Comparison of ENCODE assay signal across 25 cellular contexts in the genomic region with DNA sequence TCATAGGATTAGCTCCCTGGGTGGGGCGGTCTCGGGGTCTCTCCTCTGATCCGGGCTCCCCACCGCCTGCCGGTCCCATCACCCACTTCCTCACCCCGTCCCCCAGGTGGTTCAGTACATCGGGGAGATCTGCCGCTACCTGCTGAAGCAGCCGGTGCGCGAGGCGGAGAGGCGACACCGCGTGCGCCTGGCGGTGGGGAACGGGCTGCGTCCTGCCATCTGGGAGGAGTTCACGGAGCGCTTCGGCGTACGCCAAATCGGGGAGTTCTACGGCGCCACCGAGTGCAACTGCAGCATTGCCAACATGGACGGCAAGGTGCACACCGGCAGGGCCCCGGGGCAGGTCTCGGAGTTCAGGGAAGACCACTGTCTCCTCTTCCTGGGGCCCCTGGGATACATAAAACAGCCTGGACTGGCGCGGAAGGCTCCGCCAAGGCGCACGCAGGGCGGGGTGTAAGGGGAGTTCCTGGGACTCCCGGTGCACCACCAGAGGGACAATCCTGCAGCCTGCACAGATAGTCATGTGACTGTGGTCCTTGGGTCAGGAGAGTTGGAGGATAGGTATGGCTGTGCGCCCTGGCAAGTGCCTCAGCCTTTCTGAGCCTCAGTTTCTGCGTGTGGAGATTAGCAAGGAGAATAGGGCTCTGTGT. TPM values are rescaled to one million over a fixed set of nuclear protein-coding genes. Genes with fewer than 3 reads are reported as not detected.
DNase-seq lines count a peak whose midpoint lies in the region; TF ChIP-seq lines count a peak whose summit lies in the region.
"Had no signal": no experiment of that assay in that cellular context is flagged by ENCODE, and none has a peak within 500 bp of the region (broad histone marks: within the 10 kb centered on the region; RNA-seq: fewer than 3 reads in every experiment).

No MANE protein-coding gene starts in this region.

- intact Hi-C loops in dorsolateral prefrontal cortex (cut with DNase I) (loop anchor here in 1 of 2 donors (2.0 kb wide), 1 partner anchor 18 kb away; no protein-coding TSS in a partner anchor), Calu3 (cut with micrococcal nuclease; ENCODE audit: unreplicated experiment) (no loop called here)

- no peak overlapping the region for H2BK120ac ChIP-seq in neuronal stem cell (ENCODE audit: low read depth, low read length)

- H3K27ac Mint-ChIP-seq in Calu3 (ENCODE audit: unreplicated experiment) = no peak overlapping the region
- H3K27ac Mint-ChIP-seq: activated naive CD4-positive, alpha-beta T cell treated with anti-CD3 and anti-CD28 coated beads, Interleukin-2, amount 50 U/mL, for 24 hours had no signal

- H3K9ac ChIP-seq in HUES6 (ENCODE audit: low read length) (no peak overlapping the region), neuronal stem cell (ENCODE audit: low read depth, low read length, poor library complexity) (peak overlapping the region; percentile 68)

- H3K4ac ChIP-seq in neuronal stem cell (ENCODE audit: low read length) = no peak overlapping the region

- H2AK5ac ChIP-seq in neuronal stem cell (ENCODE audit: low read depth, low read length) = peak overlapping the region; percentile 20

- H4K8ac ChIP-seq in neuronal stem cell (ENCODE audit: low read depth, low read length) = no peak overlapping the region

- peaks cover 24% of the 10 kb centered on the region for H3K4me1 ChIP-seq in DOHH2 (ENCODE audit: control insufficient read depth, low read length)
- H3K4me1 ChIP-seq in HUES6 (ENCODE audit: control insufficient read depth, insufficient read depth, low read length) = peaks cover 23% of the 10 kb centered on the region
- H3K4me1 ChIP-seq in neuronal stem cell (ENCODE audit: control insufficient read depth in 2 of 2, insufficient read depth in 1 of 2, low read depth in 1 of 2, low read length in 2 of 2) = peaks cover 10 to 18% of the 10 kb centered on the region in 2 donors

- no peak overlapping the region for H3K4me3 ChIP-seq in DOHH2 (ENCODE audit: low read length)
- peak overlapping the region; percentile 46 for H3K4me3 ChIP-seq in HUES6 (ENCODE audit: low read depth, low read length)
- no peak overlapping the region for H3K4me3 ChIP-seq in dorsolateral prefrontal cortex
- H3K4me3 ChIP-seq in neuronal stem cell (ENCODE audit: low read length in 2 of 2) = no peak overlapping the region
- H3K4me3 ChIP-seq: left lung, tibial artery had no signal

- DNase-seq in dorsolateral prefrontal cortex (no peak), neuronal stem cell (ENCODE audit: low spot score) (no peak), Calu3 (no peak), SIG-M5 treated with dmso at 0.1 percent for 504 hours (lab: John Stamatoyannopoulos, UW; ENCODE audit: unreplicated experiment) (no peak)
- DNase-seq in activated effector memory CD4-positive, alpha-beta T cell treated with anti-CD3 and anti-CD28 coated beads, Interleukin-2, amount 50 U/mL, for 16 hours = no peak
- DNase-seq: activated CD4-positive, CD25-positive, alpha-beta regulatory T cell; activated CD8-positive, alpha-beta memory T cell treated with anti-CD3 and anti-CD28 coated beads for 24 hours; CD8-positive, alpha-beta memory T cell; DND-41; left lung; midbrain; MV-4-11; NCI-H446 treated with DMSO at 0.1 percent for 48 hours; stimulated activated naive CD4-positive, alpha-beta T cell treated with Interleukin-2 at 50 U/mL for 16 hours; tibial artery had no signal

- no peak for TF ChIP-seq CTCF in DOHH2 (IDR thresholded peaks at IDR 0.05; ENCODE audit: low read depth, low read length, poor library complexity, severe bottlenecking)
- TF ChIP-seq CTCF in dorsolateral prefrontal cortex (IDR thresholded peaks at IDR 0.05 in 54 of 56, conservative IDR thresholded peaks at IDR 0.05 in 2 of 56; ENCODE audit: low read depth in 1 of 56, partially characterized antibody in 56 of 56) = no peak
- TF ChIP-seq CTCF in Calu3 (IDR thresholded peaks at IDR 0.05; ENCODE audit: unreplicated experiment) = no peak

- WGBS in neuronal stem cell (ENCODE audit: extremely low coverage in 2 of 2, insufficient read length in 2 of 2, insufficient replicate concordance in 1 of 2), 2 donors = no CpG with 5 or more reads among the region's 41 CpGs

- H2BK12ac ChIP-seq in neuronal stem cell (ENCODE audit: low read length) = no peak overlapping the region

- no peak overlapping the region for H2AFZ ChIP-seq in neuronal stem cell (ENCODE audit: low read length)

- H2BK15ac ChIP-seq in neuronal stem cell (ENCODE audit: low read length) = no peak overlapping the region

- H3K36me3 Mint-ChIP-seq in Calu3 (ENCODE audit: insufficient read depth, unreplicated experiment) = peaks cover 35% of the 10 kb centered on the region
- H3K36me3 Mint-ChIP-seq: activated naive CD4-positive, alpha-beta T cell treated with anti-CD3 and anti-CD28 coated beads, Interleukin-2, amount 50 U/mL, for 24 hours had no signal

- H3F3A ChIP-seq in DOHH2 (ENCODE audit: control insufficient read depth, insufficient read depth) = no peaks in the 10 kb centered on the region; the same call in 1 of the 2 replicates

- no peaks in the 10 kb centered on the region for H3K9me2 ChIP-seq in DOHH2 (replicated peaks; ENCODE audit: control insufficient read depth, low read length)

- H2BK5ac ChIP-seq in neuronal stem cell (ENCODE audit: low read length) = no peak overlapping the region

- BruUV-seq in Calu3 (replicated peaks; lab: Mats Ljungman, UMichigan) = no TSS peak

- H4K91ac ChIP-seq in neuronal stem cell (ENCODE audit: low read depth, low read length, poor library complexity) = no peak overlapping the region

- CTCF ChIA-PET in Calu3 (lab: Charles Lee) = interaction anchor here (1.2 to 1.6 kb wide), 2 partner anchors 21 to 22 kb away, joined by 4 to 6 read pairs; no protein-coding TSS in a partner anchor

- H3K9me3 ChIP-seq in DOHH2 (ENCODE audit: control insufficient read depth, insufficient read depth, low read length) (no peaks in the 10 kb centered on the region), HUES6 (ENCODE audit: control insufficient read depth, insufficient read depth, low read depth, low read length) (no peaks in the 10 kb centered on the region), neuronal stem cell (replicated peaks in 1 of 2; ENCODE audit: control insufficient read depth in 2 of 2, insufficient read depth in 1 of 2, low read depth in 1 of 2, low read length in 2 of 2) (no peaks in the 10 kb centered on the region)
- H3K9me3 ChIP-seq: left lung, tibial artery had no signal

- 0 out of 2 replicates have a peak overlapping the region, but pooled peaks have one; percentile 14 for H3K4me2 ChIP-seq in DOHH2 (ENCODE audit: low read length)
- no peak overlapping the region for H3K4me2 ChIP-seq in neuronal stem cell (ENCODE audit: insufficient read depth, low read length, poor library complexity, severe bottlenecking)

- no peaks in the 10 kb centered on the region for H3K27me3 Mint-ChIP-seq in Calu3 (ENCODE audit: unreplicated experiment)
- H3K27me3 Mint-ChIP-seq: activated naive CD4-positive, alpha-beta T cell treated with anti-CD3 and anti-CD28 coated beads, Interleukin-2, amount 50 U/mL, for 24 hours; CD8-positive, alpha-beta memory T cell had no signal

- no peaks in the 10 kb centered on the region for H3K79me1 ChIP-seq in neuronal stem cell (ENCODE audit: low read depth, low read length)

- no peaks in the 10 kb centered on the region for H3K79me2 ChIP-seq in DOHH2 (ENCODE audit: control insufficient read depth, low read length)

- no peak overlapping the region for H3K4me3 Mint-ChIP-seq in Calu3 (ENCODE audit: low read depth, unreplicated experiment)
- H3K4me3 Mint-ChIP-seq: activated naive CD4-positive, alpha-beta T cell treated with anti-CD3 and anti-CD28 coated beads, Interleukin-2, amount 50 U/mL, for 24 hours; CD8-positive, alpha-beta memory T cell; nephron; T-helper 2 cell treated with Interferon-gamma antibody and Interleukin-4, amounts not matched to agents 5 μg/mL and 100 μg/mL, for 36 hours had no signal

- H3K27me3 ChIP-seq in DOHH2 (ENCODE audit: control insufficient read depth, low read length) (no peaks in the 10 kb centered on the region), HUES6 (ENCODE audit: control insufficient read depth, insufficient read depth, low read length) (no peaks in the 10 kb centered on the region), dorsolateral prefrontal cortex (no peaks in the 10 kb centered on the region), neuronal stem cell (ENCODE audit: control insufficient read depth in 3 of 3, insufficient read depth in 3 of 3, low read depth in 1 of 3, low read length in 3 of 3) (no peaks in the 10 kb centered on the region)
- H3K27me3 ChIP-seq: left lung, tibial artery had no signal

- H4K20me1 ChIP-seq in DOHH2 (ENCODE audit: control insufficient read depth, insufficient read depth, low read depth, low read length) = no peaks in the 10 kb centered on the region

- H3K36me3 ChIP-seq in DOHH2 (ENCODE audit: control insufficient read depth, low read length) (no peaks in the 10 kb centered on the region), HUES6 (ENCODE audit: control insufficient read depth, insufficient read depth, low read length) (no peaks in the 10 kb centered on the region), neuronal stem cell (replicated peaks in 1 of 2; ENCODE audit: control insufficient read depth in 2 of 2, insufficient read depth in 2 of 2, low read length in 2 of 2) (peaks cover 9% of the 10 kb centered on the region in 2 donors)

- H3K4me1 Mint-ChIP-seq in Calu3 (ENCODE audit: low read depth, unreplicated experiment) = peaks cover 9% of the 10 kb centered on the region

- peak overlapping the region; percentile 9 for H3K14ac ChIP-seq in neuronal stem cell (ENCODE audit: low read length)

- no peak overlapping the region for H3K23ac ChIP-seq in neuronal stem cell (ENCODE audit: low read depth, low read length, poor library complexity)

- no peaks in the 10 kb centered on the region for H3K9me3 Mint-ChIP-seq in Calu3 (ENCODE audit: low read depth, unreplicated experiment)
- H3K9me3 Mint-ChIP-seq: activated naive CD4-positive, alpha-beta T cell treated with anti-CD3 and anti-CD28 coated beads, Interleukin-2, amount 50 U/mL, for 24 hours; CD8-positive, alpha-beta memory T cell; nephron; T-helper 2 cell treated with Interferon-gamma antibody and Interleukin-4, amounts not matched to agents 5 μg/mL and 100 μg/mL, for 36 hours had no signal

- peak overlapping the region; percentile 53 for H3K18ac ChIP-seq in neuronal stem cell (ENCODE audit: low read length)

- H3K27ac ChIP-seq in DOHH2 (ENCODE audit: low read depth, low read length) = no peak overlapping the region
- H3K27ac ChIP-seq in HUES6 (ENCODE audit: low read depth, low read length) = no peak overlapping the region
- peak overlapping the region in 51 of 59 donors; percentile 4 to 89 (median 74) for H3K27ac ChIP-seq in dorsolateral prefrontal cortex
- H3K27ac ChIP-seq in neuronal stem cell (replicated peaks; ENCODE audit: low read length) = no peak overlapping the region
- H3K27ac ChIP-seq: left lung, tibial artery had no signal

RNA-seq across cellular contexts. Expression of a gene that starts 14.2 kb away (rescaled TPM):
- total RNA-seq in dorsolateral prefrontal cortex = 10 to 100 TPM; 22.9 to 45.0 (median 32.6) TPM
- polyA plus RNA-seq in neuronal stem cell (2013, experiment 1 of 2) = 109 TPM
- polyA plus RNA-seq in neuronal stem cell (2013, experiment 2 of 2) = 106 TPM
- 75.5 and 78.1 TPM in 2 replicates for total RNA-seq in Calu3 (2022)

RNA-seq across cellular contexts. Expression of a gene that starts 26.9 kb away (rescaled TPM):
- total RNA-seq in dorsolateral prefrontal cortex = 10 to 100 TPM; 30.6 to 100.0 (median 53.6) TPM
- polyA plus RNA-seq in neuronal stem cell (2013, experiment 1 of 2) = 10.0 TPM
- polyA plus RNA-seq in neuronal stem cell (2013, experiment 2 of 2) = 9.8 TPM
- total RNA-seq in Calu3 (2022) = 42.5 and 47.3 TPM in 2 replicates

RNA-seq across cellular contexts. Expression of a gene that starts 36.5 kb away (rescaled TPM):
- 1 to 10 TPM in 19 of 120 experiments, under 1 TPM in 32, not detected in 69; 0.38 to 3.8 (median 0.88) TPM for total RNA-seq in dorsolateral prefrontal cortex
- not detected for polyA plus RNA-seq in neuronal stem cell (2013, experiment 1 of 2)
- polyA plus RNA-seq in neuronal stem cell (2013, experiment 2 of 2) = not detected
- total RNA-seq in Calu3 (2022) = not detected in 2 replicates
- total RNA-seq: CD8-positive, alpha-beta memory T cell; cerebellum; fibroblast of lung; glomerular endothelial cell; left lung; posterior vena cava; skeletal muscle tissue had no signal
- polyA plus RNA-seq: CD8-positive, alpha-beta memory T cell; fibroblast of lung had no signal

RNA-seq across cellular contexts. Expression of a gene that starts 48.8 kb away (rescaled TPM):
- 1 to 10 TPM; 1.2 to 7.2 (median 4.1) TPM for total RNA-seq in dorsolateral prefrontal cortex
- polyA plus RNA-seq in neuronal stem cell (2013, experiment 1 of 2) = 2.0 TPM
- 1.6 TPM for polyA plus RNA-seq in neuronal stem cell (2013, experiment 2 of 2)
- total RNA-seq in Calu3 (2022) = 0.32 and 0.59 TPM in 2 replicates
- total RNA-seq: CD8-positive, alpha-beta memory T cell; left lung had no signal
- polyA plus RNA-seq: CD8-positive, alpha-beta memory T cell; fibroblast of lung had no signal

RNA-seq across cellular contexts. Expression of a gene that starts 58.2 kb away (rescaled TPM):
- total RNA-seq in dorsolateral prefrontal cortex (10 to 100 TPM; 20.9 to 73.4 (median 38.7) TPM), Calu3 (2022) (69.8 and 79.1 TPM in 2 replicates)
- 51.5 TPM for polyA plus RNA-seq in neuronal stem cell (2013, experiment 1 of 2)
- 51.9 TPM for polyA plus RNA-seq in neuronal stem cell (2013, experiment 2 of 2)

Comparison
In these comparisons a context has a peak if more than half of its experiments do, and no peak if none do; other contexts are left out.
1. H3K27ac ChIP-seq: peak in dorsolateral prefrontal cortex (51 of 59); none in DOHH2 (single experiment), HUES6 (single experiment) and neuronal stem cell (single experiment).